8 cellular contexts compared by ENCODE assay signal in genomic region chr3:119579366-119580147, GRCh38. TPM values are rescaled to one million over a fixed set of nuclear protein-coding genes. Genes with fewer than 3 reads are reported as not detected.
A peak's percentile ranks its signal among the peaks of the same experiment; 100 is the strongest.
DNase-seq lines count a peak whose midpoint lies in the region; ATAC-seq and TF ChIP-seq lines count a peak whose summit lies in the region.

Gene ADPRH (plus strand): TSS chr3:119579492. CDS start chr3:119582170, 2,678 bp downstream.

- peak within 1 kb of the TSS; percentile 83 for H3K4me3 Mint-ChIP-seq in stimulated activated naive CD8-positive, alpha-beta T cell treated with anti-CD3 and anti-CD28 coated beads, Interleukin-15, Interleukin-2, amounts not matched to agents 100 ng/mL and 50 ng/mL, for 24 hours

- no peaks in the 10 kb centered on the region for H3K36me3 ChIP-seq in mucosa of rectum (ENCODE audit: control insufficient read depth in 2 of 2, insufficient read depth in 2 of 2, low read length in 2 of 2)

- peak within 1 kb of the TSS; percentile 75 for H3K4me3 ChIP-seq in epithelial cell of proximal tubule (ENCODE audit: low read depth, low read length)
- H3K4me3 ChIP-seq in mucosa of rectum (ENCODE audit: low read length in 2 of 2): peak within 1 kb of the TSS; percentile 67 to 76

- peaks cover 2 to 4% of the 10 kb centered on the region in 2 donors for H3K4me1 ChIP-seq in mucosa of rectum (ENCODE audit: control insufficient read depth in 2 of 2, insufficient read depth in 2 of 2, low read length in 2 of 2)

- no peaks in the 10 kb centered on the region for H3K27me3 ChIP-seq in mucosa of rectum (ENCODE audit: control insufficient read depth in 2 of 2, insufficient read depth in 2 of 2, low read length in 2 of 2)

- peak; percentile 74 for ATAC-seq in HG02588 (IDR thresholded peaks at IDR 0.05; ENCODE audit: unreplicated experiment)

- peak within 1 kb of the TSS; percentile 81 to 84 for H3K9ac ChIP-seq in mucosa of rectum (ENCODE audit: low read depth in 1 of 2, low read length in 2 of 2)

- H3K27me3 Mint-ChIP-seq in stimulated activated naive CD8-positive, alpha-beta T cell treated with anti-CD3 and anti-CD28 coated beads, Interleukin-15, Interleukin-2, amounts not matched to agents 100 ng/mL and 50 ng/mL, for 24 hours: no peaks in the 10 kb centered on the region

- peak within 1 kb of the TSS; percentile 92 for H3K27ac Mint-ChIP-seq in stimulated activated naive CD8-positive, alpha-beta T cell treated with anti-CD3 and anti-CD28 coated beads, Interleukin-15, Interleukin-2, amounts not matched to agents 100 ng/mL and 50 ng/mL, for 24 hours

- no peaks in the 10 kb centered on the region for H3K9me3 ChIP-seq in mucosa of rectum (ENCODE audit: control insufficient read depth in 2 of 2, low read length in 2 of 2)

- H3K4me1 Mint-ChIP-seq in stimulated activated naive CD8-positive, alpha-beta T cell treated with anti-CD3 and anti-CD28 coated beads, Interleukin-15, Interleukin-2, amounts not matched to agents 100 ng/mL and 50 ng/mL, for 24 hours (ENCODE audit: low read depth): peaks cover 36% of the 10 kb centered on the region

- peak within 1 kb of the TSS; percentile 82 for H3K27ac ChIP-seq in mucosa of rectum (ENCODE audit: low read depth in 2 of 2, low read length in 2 of 2)

- TF ChIP-seq CTCF in epithelial cell of proximal tubule (conservative IDR thresholded peaks at IDR 0.05; ENCODE audit: low read depth, low read length): no peak

- H3K9me3 Mint-ChIP-seq in stimulated activated naive CD8-positive, alpha-beta T cell treated with anti-CD3 and anti-CD28 coated beads, Interleukin-15, Interleukin-2, amounts not matched to agents 100 ng/mL and 50 ng/mL, for 24 hours: no peaks in the 10 kb centered on the region

- no peaks in the 10 kb centered on the region for H3K36me3 Mint-ChIP-seq in stimulated activated naive CD8-positive, alpha-beta T cell treated with anti-CD3 and anti-CD28 coated beads, Interleukin-15, Interleukin-2, amounts not matched to agents 100 ng/mL and 50 ng/mL, for 24 hours (ENCODE audit: low read depth)

- DNase-seq in NCI-H2029 (lab: John Stamatoyannopoulos, UW) (peak; percentile 20), NCI-H2029 treated with DMSO at 0.1 percent for 48 hours (lab: John Stamatoyannopoulos, UW) (no peak), NCI-H1092 treated with DMSO at 0.1 percent for 48 hours (lab: John Stamatoyannopoulos, UW) (peak; percentile 31), epithelial cell of proximal tubule (ENCODE audit: low read depth) (no peak)
- peak; percentile 29 to 41 (median 32) for DNase-seq in activated CD8-positive, alpha-beta memory T cell treated with anti-CD3 and anti-CD28 coated beads for 48 hours (ENCODE audit: low read depth in 2 of 3, low spot score in 2 of 3)

RNA-seq across cellular contexts. Expression of gene ADPRH, which starts in this region (rescaled TPM):
- total RNA-seq in epithelial cell of proximal tubule: 6.0 and 7.5 TPM in 2 replicates

Comparison
In these comparisons a context has a peak if more than half of its experiments do, and no peak if none do; other contexts are left out.
1. DNase-seq: peak in NCI-H2029 (single experiment), NCI-H1092 treated with DMSO at 0.1 percent for 48 hours (single experiment) and activated CD8-positive, alpha-beta memory T cell treated with anti-CD3 and anti-CD28 coated beads for 48 hours (3 of 3); none in NCI-H2029 treated with DMSO at 0.1 percent for 48 hours (single experiment) and epithelial cell of proximal tubule (single experiment).